In the genomic region with DNA sequence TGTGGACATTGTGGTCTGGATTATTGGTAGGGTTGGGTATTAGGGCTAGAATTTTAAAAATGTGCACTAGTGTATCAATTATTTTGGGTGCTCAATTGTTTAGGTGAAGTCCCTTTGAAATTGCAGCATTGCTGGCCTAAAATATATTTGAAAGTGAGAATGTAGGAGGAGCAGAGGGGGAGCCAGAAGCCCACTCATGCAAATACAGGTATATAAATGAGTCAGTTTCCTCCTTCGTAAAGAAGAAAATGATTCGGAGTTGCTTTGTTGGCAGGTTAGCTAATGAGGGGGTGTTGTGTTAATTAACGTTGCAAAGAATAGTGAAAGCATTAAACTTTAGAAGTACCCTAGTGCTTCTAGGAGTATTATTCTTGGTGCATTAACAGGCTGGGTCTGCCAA, we compare ENCODE assay signal across 15 cellular contexts.
DNase-seq lines count a peak whose midpoint lies in the region; ATAC-seq, FAIRE-seq and TF ChIP-seq lines count a peak whose summit lies in the region.
"Had no signal": no experiment of that assay in that cellular context is flagged by ENCODE, and none has a peak within 500 bp of the region (broad histone marks: within the 10 kb centered on the region; RNA-seq: fewer than 3 reads in every experiment).

No MANE protein-coding gene starts in this region.

- no peaks in the 10 kb centered on the region for H3K36me3 ChIP-seq in Peyer's patch
- H3K36me3 ChIP-seq: BLaER1 had no signal

- no peaks in the 10 kb centered on the region for H3K27me3 ChIP-seq in Peyer's patch
- H3K27me3 ChIP-seq: BLaER1 had no signal

- H3K4me3 ChIP-seq in Peyer's patch: no peak overlapping the region
- H3K4me3 ChIP-seq: BLaER1 had no signal

- DNase-seq in GM18507 (ENCODE audit: extremely low spot score, insufficient read length, low read depth) (no peak), ecto neural progenitor cell (ENCODE audit: low spot score) (no peak), Peyer's patch (no peak), DMS79 (lab: John Stamatoyannopoulos, UW) (no peak), Ammon's horn (ENCODE audit: low spot score) (no peak)
- DNase-seq: activated T-cell treated with anti-CD3 and anti-CD28 coated beads, Interleukin-2, amount 50 U/mL, for 4 hours; erythroblast; MM.1S; NCI-H446; SHP77 treated with DMSO at 0.1 percent for 48 hours; stimulated activated CD4-positive, alpha-beta T cell treated with anti-CD3 and anti-CD28 coated beads, Interleukin-4, amount 100 ng/mL, for 4 hours had no signal

- no peak for TF ChIP-seq POLR2A in Peyer's patch (IDR thresholded peaks at IDR 0.05)

- H3K9me3 ChIP-seq in Peyer's patch: no peaks in the 10 kb centered on the region
- H3K9me3 ChIP-seq: BLaER1 had no signal

- H3K27ac ChIP-seq in Peyer's patch: no peak overlapping the region
- H3K27ac ChIP-seq: BLaER1 had no signal

- peak; percentile 87 for FAIRE-seq in GM18507 (lab: Jason Lieb, UNC)

- H3K4me1 ChIP-seq in Peyer's patch: peaks cover 0 to 13% (median 0%) of the 10 kb centered on the region in 4 donors

- ATAC-seq in GM19467 (IDR thresholded peaks at IDR 0.05; ENCODE audit: unreplicated experiment): peak; percentile 89
- peak; percentile 92 for ATAC-seq in HG02870 (IDR thresholded peaks at IDR 0.05; ENCODE audit: unreplicated experiment)
- ATAC-seq in HG03460 (IDR thresholded peaks at IDR 0.05; ENCODE audit: unreplicated experiment): peak; percentile 91
- ATAC-seq: activated T-cell treated with anti-CD3 and anti-CD28 coated beads, Interleukin-2, amount 50 U/mL, for 4 hours had no signal

- TF ChIP-seq CTCF in Peyer's patch (IDR thresholded peaks at IDR 0.05): no peak
